1 cellular context compared by ENCODE assay signal in the genomic region with DNA sequence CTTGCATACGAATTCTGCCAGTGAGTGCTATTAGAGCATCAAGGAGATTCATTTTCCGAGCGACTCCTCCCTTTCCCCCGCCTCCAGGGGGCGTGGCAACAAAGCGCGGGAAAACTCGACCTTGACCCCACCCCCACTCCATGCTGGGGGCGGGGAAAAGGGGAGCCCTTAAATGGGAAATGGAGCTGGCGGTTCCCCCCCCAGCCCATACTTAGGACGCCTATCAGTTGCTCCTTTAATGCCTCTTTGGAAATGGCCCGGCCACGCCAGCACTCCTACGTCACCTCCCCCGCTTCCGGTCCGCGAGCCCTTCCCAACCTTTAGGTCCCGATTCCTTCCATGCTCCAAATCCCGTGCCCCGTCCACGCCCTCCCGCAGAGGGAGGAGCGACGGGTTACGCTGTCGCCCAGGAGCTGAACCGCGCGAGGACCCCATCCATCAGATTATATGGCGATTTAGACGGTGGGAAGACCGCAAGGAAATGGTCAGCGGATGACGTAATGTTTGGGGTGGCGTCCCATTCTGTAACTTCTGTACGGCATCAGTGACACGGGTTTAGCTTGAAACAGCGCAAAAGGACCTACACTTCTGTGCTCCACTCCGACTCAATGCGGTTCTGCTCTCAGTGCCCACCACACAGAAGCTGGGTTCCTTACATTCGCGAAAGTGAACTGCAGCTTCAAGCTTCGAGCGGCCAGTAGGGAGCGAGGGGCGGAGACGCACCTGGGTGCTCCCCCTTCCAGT.
TF ChIP-seq lines count a peak whose summit lies in the region.

No MANE protein-coding gene starts in this region.

TF ChIP-seq in HepG2, 621 proteins besides CTCF, POLR2A, EP300 and RAD21 (continued from another document and continues in another):
- TF ChIP-seq, protein P1, sequence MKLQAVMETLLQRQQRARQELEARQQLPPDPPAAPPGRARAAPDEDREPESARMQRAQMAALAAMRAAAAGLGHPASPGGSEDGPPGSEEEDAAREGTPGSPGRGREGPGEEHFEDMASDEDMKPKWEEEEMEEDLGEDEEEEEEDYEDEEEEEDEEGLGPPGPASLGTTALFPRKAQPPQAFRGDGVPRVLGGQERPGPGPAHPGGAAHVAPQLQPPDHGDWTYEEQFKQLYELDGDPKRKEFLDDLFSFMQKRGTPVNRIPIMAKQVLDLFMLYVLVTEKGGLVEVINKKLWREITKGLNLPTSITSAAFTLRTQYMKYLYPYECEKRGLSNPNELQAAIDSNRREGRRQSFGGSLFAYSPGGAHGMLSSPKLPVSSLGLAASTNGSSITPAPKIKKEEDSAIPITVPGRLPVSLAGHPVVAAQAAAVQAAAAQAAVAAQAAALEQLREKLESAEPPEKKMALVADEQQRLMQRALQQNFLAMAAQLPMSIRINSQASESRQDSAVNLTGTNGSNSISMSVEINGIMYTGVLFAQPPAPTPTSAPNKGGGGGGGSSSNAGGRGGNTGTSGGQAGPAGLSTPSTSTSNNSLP (IDR thresholded peaks at IDR 0.05; ENCODE audit: low read depth, low read length) = peak; percentile 12
- no peak for TF ChIP-seq NR1H2 (CRISPR knock-in tag; IDR thresholded peaks at IDR 0.05; ENCODE audit: borderline replicate concordance, low read depth)
- no peak for TF ChIP-seq SMAD9 (CRISPR knock-in tag; IDR thresholded peaks at IDR 0.05)
- TF ChIP-seq KDM3A (CRISPR knock-in tag; IDR thresholded peaks at IDR 0.05; ENCODE audit: low read depth) = no peak
- no peak for TF ChIP-seq XRCC5 (optimal IDR thresholded peaks at IDR 0.05; ENCODE audit: low read length)
- peak; percentile 54 for TF ChIP-seq U2AF1 (optimal IDR thresholded peaks at IDR 0.05; ENCODE audit: low read depth, low read length)
- no peak for TF ChIP-seq SNRNP70 (IDR thresholded peaks at IDR 0.05; ENCODE audit: low read depth, low read length)
- TF ChIP-seq, protein P2, sequence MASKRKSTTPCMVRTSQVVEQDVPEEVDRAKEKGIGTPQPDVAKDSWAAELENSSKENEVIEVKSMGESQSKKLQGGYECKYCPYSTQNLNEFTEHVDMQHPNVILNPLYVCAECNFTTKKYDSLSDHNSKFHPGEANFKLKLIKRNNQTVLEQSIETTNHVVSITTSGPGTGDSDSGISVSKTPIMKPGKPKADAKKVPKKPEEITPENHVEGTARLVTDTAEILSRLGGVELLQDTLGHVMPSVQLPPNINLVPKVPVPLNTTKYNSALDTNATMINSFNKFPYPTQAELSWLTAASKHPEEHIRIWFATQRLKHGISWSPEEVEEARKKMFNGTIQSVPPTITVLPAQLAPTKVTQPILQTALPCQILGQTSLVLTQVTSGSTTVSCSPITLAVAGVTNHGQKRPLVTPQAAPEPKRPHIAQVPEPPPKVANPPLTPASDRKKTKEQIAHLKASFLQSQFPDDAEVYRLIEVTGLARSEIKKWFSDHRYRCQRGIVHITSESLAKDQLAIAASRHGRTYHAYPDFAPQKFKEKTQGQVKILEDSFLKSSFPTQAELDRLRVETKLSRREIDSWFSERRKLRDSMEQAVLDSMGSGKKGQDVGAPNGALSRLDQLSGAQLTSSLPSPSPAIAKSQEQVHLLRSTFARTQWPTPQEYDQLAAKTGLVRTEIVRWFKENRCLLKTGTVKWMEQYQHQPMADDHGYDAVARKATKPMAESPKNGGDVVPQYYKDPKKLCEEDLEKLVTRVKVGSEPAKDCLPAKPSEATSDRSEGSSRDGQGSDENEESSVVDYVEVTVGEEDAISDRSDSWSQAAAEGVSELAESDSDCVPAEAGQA (IDR thresholded peaks at IDR 0.05; ENCODE audit: low read depth) = peak; percentile 91
- TF ChIP-seq, protein P2 (CRISPR knock-in tag; IDR thresholded peaks at IDR 0.05; ENCODE audit: borderline replicate concordance) = no peak
- TF ChIP-seq RFX1 (IDR thresholded peaks at IDR 0.05) = no peak
- no peak for TF ChIP-seq ZFP90 (CRISPR knock-in tag; IDR thresholded peaks at IDR 0.05; ENCODE audit: borderline replicate concordance)
- no peak for TF ChIP-seq SRSF1 (optimal IDR thresholded peaks at IDR 0.05; ENCODE audit: low read depth, low read length)
- TF ChIP-seq ZBTB49 (CRISPR knock-in tag; IDR thresholded peaks at IDR 0.05; ENCODE audit: borderline replicate concordance) = no peak
- no peak for TF ChIP-seq HMGA1 (CRISPR knock-in tag; conservative IDR thresholded peaks at IDR 0.05)
- no peak for TF ChIP-seq ISX (CRISPR knock-in tag; conservative IDR thresholded peaks at IDR 0.05)
- 0 out of 2 replicates have a peak, but pooled peaks have one; percentile 49 for TF ChIP-seq ZIK1 (CRISPR knock-in tag; IDR thresholded peaks at IDR 0.05; ENCODE audit: borderline replicate concordance, low read depth)
- no peak for TF ChIP-seq MNT (IDR thresholded peaks at IDR 0.05)
- TF ChIP-seq, protein P3, sequence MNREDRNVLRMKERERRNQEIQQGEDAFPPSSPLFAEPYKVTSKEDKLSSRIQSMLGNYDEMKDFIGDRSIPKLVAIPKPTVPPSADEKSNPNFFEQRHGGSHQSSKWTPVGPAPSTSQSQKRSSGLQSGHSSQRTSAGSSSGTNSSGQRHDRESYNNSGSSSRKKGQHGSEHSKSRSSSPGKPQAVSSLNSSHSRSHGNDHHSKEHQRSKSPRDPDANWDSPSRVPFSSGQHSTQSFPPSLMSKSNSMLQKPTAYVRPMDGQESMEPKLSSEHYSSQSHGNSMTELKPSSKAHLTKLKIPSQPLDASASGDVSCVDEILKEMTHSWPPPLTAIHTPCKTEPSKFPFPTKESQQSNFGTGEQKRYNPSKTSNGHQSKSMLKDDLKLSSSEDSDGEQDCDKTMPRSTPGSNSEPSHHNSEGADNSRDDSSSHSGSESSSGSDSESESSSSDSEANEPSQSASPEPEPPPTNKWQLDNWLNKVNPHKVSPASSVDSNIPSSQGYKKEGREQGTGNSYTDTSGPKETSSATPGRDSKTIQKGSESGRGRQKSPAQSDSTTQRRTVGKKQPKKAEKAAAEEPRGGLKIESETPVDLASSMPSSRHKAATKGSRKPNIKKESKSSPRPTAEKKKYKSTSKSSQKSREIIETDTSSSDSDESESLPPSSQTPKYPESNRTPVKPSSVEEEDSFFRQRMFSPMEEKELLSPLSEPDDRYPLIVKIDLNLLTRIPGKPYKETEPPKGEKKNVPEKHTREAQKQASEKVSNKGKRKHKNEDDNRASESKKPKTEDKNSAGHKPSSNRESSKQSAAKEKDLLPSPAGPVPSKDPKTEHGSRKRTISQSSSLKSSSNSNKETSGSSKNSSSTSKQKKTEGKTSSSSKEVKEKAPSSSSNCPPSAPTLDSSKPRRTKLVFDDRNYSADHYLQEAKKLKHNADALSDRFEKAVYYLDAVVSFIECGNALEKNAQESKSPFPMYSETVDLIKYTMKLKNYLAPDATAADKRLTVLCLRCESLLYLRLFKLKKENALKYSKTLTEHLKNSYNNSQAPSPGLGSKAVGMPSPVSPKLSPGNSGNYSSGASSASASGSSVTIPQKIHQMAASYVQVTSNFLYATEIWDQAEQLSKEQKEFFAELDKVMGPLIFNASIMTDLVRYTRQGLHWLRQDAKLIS (CRISPR knock-in tag; IDR thresholded peaks at IDR 0.05) = peak; percentile 30; the same call in 1 of the 2 replicates
- TF ChIP-seq CBFB (CRISPR knock-in tag; IDR thresholded peaks at IDR 0.05) = peak; percentile 37; the same call in 1 of the 2 replicates
- no peak; the same call in 1 of the 2 replicates for TF ChIP-seq ZNF143 (CRISPR knock-in tag; IDR thresholded peaks at IDR 0.05)
- no peak for TF ChIP-seq CENPBD1 (CRISPR knock-in tag; IDR thresholded peaks at IDR 0.05; ENCODE audit: borderline replicate concordance, low read depth)
- TF ChIP-seq RAD51 (IDR thresholded peaks at IDR 0.05; ENCODE audit: borderline replicate concordance) = no peak
- no peak for TF ChIP-seq ZNF75D (CRISPR knock-in tag; IDR thresholded peaks at IDR 0.05; ENCODE audit: borderline replicate concordance)
- TF ChIP-seq ZNF30 (CRISPR knock-in tag; IDR thresholded peaks at IDR 0.05) = no peak
- no peak for TF ChIP-seq ZNF121 (CRISPR knock-in tag; IDR thresholded peaks at IDR 0.05)
- TF ChIP-seq ZNF607 (CRISPR knock-in tag; IDR thresholded peaks at IDR 0.05; ENCODE audit: borderline replicate concordance) = peak; percentile 56; the same call in 1 of the 2 replicates
- peak; percentile 34; the same call in 1 of the 2 replicates for TF ChIP-seq ZNF747 (CRISPR knock-in tag; IDR thresholded peaks at IDR 0.05; ENCODE audit: borderline replicate concordance)
- peak; percentile 11; the same call in 1 of the 2 replicates for TF ChIP-seq CBX5 (CRISPR knock-in tag; IDR thresholded peaks at IDR 0.05; ENCODE audit: borderline replicate concordance)
- no peak for TF ChIP-seq TBP (CRISPR knock-in tag; IDR thresholded peaks at IDR 0.05)
- TF ChIP-seq SUZ12 (IDR thresholded peaks at IDR 0.05; ENCODE audit: low read depth, low read length) = no peak
- no peak for TF ChIP-seq SIX4 (CRISPR knock-in tag; IDR thresholded peaks at IDR 0.05)
- TF ChIP-seq PHB2 (IDR thresholded peaks at IDR 0.05; ENCODE audit: partially characterized antibody) = no peak
- no peak; the same call in none of the 2 replicates for TF ChIP-seq ZC3H13 (CRISPR knock-in tag; IDR thresholded peaks at IDR 0.05)
- no peak for TF ChIP-seq GFI1 (CRISPR knock-in tag; IDR thresholded peaks at IDR 0.05; ENCODE audit: borderline replicate concordance)
- TF ChIP-seq ZNF746 (CRISPR knock-in tag; IDR thresholded peaks at IDR 0.05) = peak; percentile 53; the same call in 1 of the 2 replicates
- peak; percentile 53 for TF ChIP-seq RARA (CRISPR knock-in tag; IDR thresholded peaks at IDR 0.05)
- no peak; the same call in 1 of the 2 replicates for TF ChIP-seq CAMTA2 (CRISPR knock-in tag; IDR thresholded peaks at IDR 0.05; ENCODE audit: borderline replicate concordance)
- no peak; the same call in 1 of the 2 replicates for TF ChIP-seq ZSCAN9 (CRISPR knock-in tag; IDR thresholded peaks at IDR 0.05; ENCODE audit: borderline replicate concordance)
- TF ChIP-seq RNF219 (CRISPR knock-in tag; IDR thresholded peaks at IDR 0.05) = no peak
